26 cellular contexts compared by ENCODE assay signal in genomic region chr2:133829686-133830085, GRCh38.
"Had no signal": no experiment of that assay in that cellular context is flagged by ENCODE, and none has a peak within 500 bp of the region (broad histone marks: within the 10 kb centered on the region; RNA-seq: fewer than 3 reads in every experiment).

No MANE protein-coding gene starts in this region.

- DNase-seq: activated CD4-positive, alpha-beta memory T cell treated with anti-CD3 and anti-CD28 coated beads for 36 hours; activated CD4-positive, alpha-beta T cell treated with anti-CD3 and anti-CD28 coated beads, Interleukin-2, amount 10 ng/mL, durations not matched to agents 7 days and 5 days; activated CD4-positive, CD25-positive, alpha-beta regulatory T cell treated with anti-CD3 and anti-CD28 coated beads, Interleukin-2, amount 50 U/mL, for 72 hours; activated CD8-positive, alpha-beta memory T cell treated with anti-CD3 and anti-CD28 coated beads for 24 hours; activated effector memory CD4-positive, alpha-beta T cell treated with anti-CD3 and anti-CD28 coated beads, Interleukin-2, amount 50 U/mL, for 16 hours; activated naive CD4-positive, alpha-beta T cell treated with Interleukin-2 at 50 U/mL for 16 hours; activated naive CD8-positive, alpha-beta T cell treated with anti-CD3 and anti-CD28 coated beads, Interleukin-2, amount 50 U/mL, for 24 hours; activated T-cell treated with anti-CD3 and anti-CD28 coated beads, Interleukin-2, amount 50 U/mL, for 4 hours; amygdala; brain microvascular endothelial cell; MM.1S; NCI-H1105 treated with DMSO at 0.1 percent for 48 hours; NCI-H1436 treated with DMSO at 0.1 percent for 48 hours; NCI-H187; NCI-H2081; NCI-H446; NCI-H524; Peyer's patch; Right ventricle myocardium superior; SW 1271 had no signal

- H3K36me3 ChIP-seq: brain microvascular endothelial cell, cardiac muscle cell, Peyer's patch, SJSA1 had no signal

- H3K9me3 ChIP-seq: Peyer's patch, SJSA1 had no signal

- H3K4me1 ChIP-seq: Peyer's patch, SJSA1 had no signal

- H3K27ac ChIP-seq: brain microvascular endothelial cell, cardiac muscle cell, Peyer's patch, RWPE1, SJSA1 had no signal

- ATAC-seq: activated naive CD4-positive, alpha-beta T cell treated with anti-CD3 and anti-CD28 coated beads, Interleukin-2, amount 50 U/mL, for 72 hours; activated naive CD8-positive, alpha-beta T cell treated with anti-CD3 and anti-CD28 coated beads, Interleukin-2, amount 50 U/mL, for 24 hours; activated T-cell treated with anti-CD3 and anti-CD28 coated beads, Interleukin-2, amount 50 U/mL, for 4 hours; SK-N-SH treated with all-trans-retinoic acid at 6 μM for 48 hours; WTC11 had no signal

- H3K27me3 ChIP-seq: brain microvascular endothelial cell, cardiac muscle cell, Peyer's patch, SJSA1 had no signal

- H3K4me3 ChIP-seq: cardiac muscle cell, Peyer's patch, SJSA1 had no signal
